Comparison of ENCODE assay signal across 17 cellular contexts in genomic region chr11:128195756-128196155, GRCh38.
DNase-seq lines count a peak whose midpoint lies in the region; ATAC-seq and TF ChIP-seq lines count a peak whose summit lies in the region.
"Had no signal": no experiment of that assay in that cellular context is flagged by ENCODE, and none has a peak within 500 bp of the region (broad histone marks: within the 10 kb centered on the region; RNA-seq: fewer than 3 reads in every experiment).

No MANE protein-coding gene starts in this region.

- H3K4me3 ChIP-seq in WERI-Rb-1 (ENCODE audit: low read depth, low read length), result no peak overlapping the region
- H3K4me3 ChIP-seq in right cardiac atrium (ENCODE audit: low read length), result no peak overlapping the region

- peaks cover 26% of the 10 kb centered on the region for H3K4me1 Mint-ChIP-seq in T-helper 17 cell
- H3K4me1 Mint-ChIP-seq in stimulated activated effector memory CD8-positive, alpha-beta T cell treated with anti-CD3 and anti-CD28 coated beads, Interleukin-12 subunit alpha, Interleukin-12 subunit beta, amount 100 ng/mL, for 72 hours, result peaks cover 38% of the 10 kb centered on the region

- H3K27me3 ChIP-seq in WERI-Rb-1 (ENCODE audit: insufficient read depth, low read depth, severe bottlenecking), result no peaks in the 10 kb centered on the region
- H3K27me3 ChIP-seq in right cardiac atrium (ENCODE audit: control insufficient read depth, insufficient read depth), result no peaks in the 10 kb centered on the region

- no peaks in the 10 kb centered on the region for H3K27me3 Mint-ChIP-seq in T-helper 17 cell

- peak overlapping the region in 1 of 2 donors; percentile 56 for H3K27ac Mint-ChIP-seq in activated naive CD4-positive, alpha-beta T cell treated with anti-CD3 and anti-CD28 coated beads, Interleukin-2, amount 50 U/mL, for 72 hours
- peak overlapping the region; percentile 92 for H3K27ac Mint-ChIP-seq in T-helper 17 cell
- H3K27ac Mint-ChIP-seq in stimulated activated effector memory CD8-positive, alpha-beta T cell treated with anti-CD3 and anti-CD28 coated beads, Interleukin-12 subunit alpha, Interleukin-12 subunit beta, amount 100 ng/mL, for 72 hours, result no peak overlapping the region

- H3K9me3 Mint-ChIP-seq in activated naive CD4-positive, alpha-beta T cell treated with anti-CD3 and anti-CD28 coated beads, Interleukin-2, amount 50 U/mL, for 72 hours, result no peaks in the 10 kb centered on the region
- no peaks in the 10 kb centered on the region for H3K9me3 Mint-ChIP-seq in stimulated activated effector memory CD8-positive, alpha-beta T cell treated with anti-CD3 and anti-CD28 coated beads, Interleukin-12 subunit alpha, Interleukin-12 subunit beta, amount 100 ng/mL, for 72 hours

- peak; percentile 64 to 72 for ATAC-seq in activated naive CD4-positive, alpha-beta T cell treated with anti-CD3 and anti-CD28 coated beads, Interleukin-2, amount 50 U/mL, for 72 hours
- ATAC-seq in T-helper 17 cell (no peak), right cardiac atrium (no peak), HG03378 (IDR thresholded peaks at IDR 0.05; ENCODE audit: unreplicated experiment) (no peak)
- peak; percentile 67 for ATAC-seq in stimulated activated effector memory CD8-positive, alpha-beta T cell treated with anti-CD3 and anti-CD28 coated beads, Interleukin-12 subunit alpha, Interleukin-12 subunit beta, amount 100 ng/mL, for 72 hours
- ATAC-seq: HepG2 had no signal

- H3K27ac ChIP-seq in epithelial cell of prostate (peak overlapping the region; percentile 32), WERI-Rb-1 (no peak overlapping the region), right cardiac atrium (ENCODE audit: low read length) (no peak overlapping the region)
- H3K27ac ChIP-seq: C4-2B had no signal

- WGBS in right cardiac atrium, result 73% methylated on average over 1 of the region's 1 CpG

- DNase-seq in activated naive CD4-positive, alpha-beta T cell treated with anti-CD3 and anti-CD28 coated beads, Interleukin-2, amount 50 U/mL, for 72 hours (ENCODE audit: low spot score in 2 of 2), result no peak
- no peak for DNase-seq in activated naive CD4-positive, alpha-beta T cell (lab: John Stamatoyannopoulos, UW)
- DNase-seq in T-helper 17 cell (no peak), epithelial cell of prostate (ENCODE audit: low read depth, low spot score) (no peak), WERI-Rb-1 (no peak), right cardiac atrium (no peak)
- DNase-seq in stimulated activated effector memory CD8-positive, alpha-beta T cell treated with anti-CD3 and anti-CD28 coated beads, Interleukin-12 subunit alpha, Interleukin-12 subunit beta, amount 100 ng/mL, for 72 hours (ENCODE audit: low spot score in 2 of 2), result no peak
- DNase-seq: DMS 273 treated with DMSO at 0.1 percent for 48 hours; NCI-H1417 treated with DMSO at 0.1 percent for 48 hours; NCI-H2029; NCI-H2171; NCI-H446 treated with DMSO at 0.1 percent for 48 hours; NK-92 treated with Interleukin-12 subunit alpha and Interleukin-12 subunit beta, amount 100 ng/mL, for 24 hours; SIG-M5 had no signal

- intact Hi-C loops in right cardiac atrium (cut with DNase I), result no loop called here

- H3K4me1 ChIP-seq in right cardiac atrium (ENCODE audit: control insufficient read depth, insufficient read depth, low read length), result no peaks in the 10 kb centered on the region

- no peak overlapping the region for H3K4me3 Mint-ChIP-seq in T-helper 17 cell
- H3K4me3 Mint-ChIP-seq in stimulated activated effector memory CD8-positive, alpha-beta T cell treated with anti-CD3 and anti-CD28 coated beads, Interleukin-12 subunit alpha, Interleukin-12 subunit beta, amount 100 ng/mL, for 72 hours, result no peak overlapping the region

- H3K36me3 Mint-ChIP-seq in activated naive CD4-positive, alpha-beta T cell treated with anti-CD3 and anti-CD28 coated beads, Interleukin-2, amount 50 U/mL, for 72 hours, result no peaks in the 10 kb centered on the region
- H3K36me3 Mint-ChIP-seq in T-helper 17 cell (ENCODE audit: low read depth), result no peaks in the 10 kb centered on the region
- no peaks in the 10 kb centered on the region for H3K36me3 Mint-ChIP-seq in stimulated activated effector memory CD8-positive, alpha-beta T cell treated with anti-CD3 and anti-CD28 coated beads, Interleukin-12 subunit alpha, Interleukin-12 subunit beta, amount 100 ng/mL, for 72 hours

- H3K36me3 ChIP-seq in WERI-Rb-1, result no peaks in the 10 kb centered on the region

- no peak for TF ChIP-seq CTCF in WERI-Rb-1 (IDR thresholded peaks at IDR 0.05; ENCODE audit: low read depth, low read length)

- H3K9me3 ChIP-seq in T-helper 17 cell (ENCODE audit: control insufficient read depth, low read length, poor library complexity, severe bottlenecking), result no peaks in the 10 kb centered on the region
- H3K9me3 ChIP-seq in WERI-Rb-1 (ENCODE audit: severe bottlenecking), result no peaks in the 10 kb centered on the region
- H3K9me3 ChIP-seq in right cardiac atrium (ENCODE audit: control insufficient read depth, low read length), result no peaks in the 10 kb centered on the region

Comparison
In these comparisons a context has a peak if more than half of its experiments do, and no peak if none do; other contexts are left out.
1. ATAC-seq: peak in activated naive CD4-positive, alpha-beta T cell treated with anti-CD3 and anti-CD28 coated beads, Interleukin-2, amount 50 U/mL, for 72 hours (2 of 2) and stimulated activated effector memory CD8-positive, alpha-beta T cell treated with anti-CD3 and anti-CD28 coated beads, Interleukin-12 subunit alpha, Interleukin-12 subunit beta, amount 100 ng/mL, for 72 hours (single experiment); none in T-helper 17 cell (single experiment), right cardiac atrium (0 of 2) and HG03378 (single experiment).